In genomic region chr2:196454492-196454891, GRCh38 we compare ENCODE assay signal across 36 cellular contexts.
"Had no signal": no experiment of that assay in that cellular context is flagged by ENCODE, and none has a peak within 500 bp of the region (broad histone marks: within the 10 kb centered on the region; RNA-seq: fewer than 3 reads in every experiment).

No MANE protein-coding gene starts in this region.

- H3K36me3 ChIP-seq: MG63 had no signal

- H3K4me3 ChIP-seq: MG63 had no signal

- DNase-seq: Karpas-422, Kasumi-1, MG63, MM.1S, MV-4-11, NCI-H1048, NCI-H1092, NCI-H1092 treated with DMSO at 0.1 percent for 48 hours, NCI-H1105, NCI-H1105 treated with DMSO at 0.1 percent for 48 hours, NCI-H1417, NCI-H1417 treated with DMSO at 0.1 percent for 48 hours, NCI-H1436, NCI-H1436 treated with DMSO at 0.1 percent for 48 hours, NCI-H146, NCI-H1694, NCI-H1694 treated with DMSO at 0.1 percent for 48 hours, NCI-H187, NCI-H187 treated with DMSO at 0.1 percent for 48 hours, NCI-H1930, NCI-H2029, NCI-H2029 treated with DMSO at 0.1 percent for 48 hours, NCI-H2081, NCI-H2081 treated with DMSO at 0.1 percent for 48 hours, NCI-H2107, NCI-H2171, NCI-H2171 treated with DMSO at 0.1 percent for 48 hours, NCI-H2227 treated with DMSO at 0.1 percent for 48 hours, NCI-H226, NCI-H345, NCI-H446, NCI-H446 treated with DMSO at 0.1 percent for 48 hours, NCI-H510A, NCI-H510A treated with DMSO at 0.1 percent for 48 hours, NCI-H524, NCI-H524 treated with DMSO at 0.1 percent for 48 hours had no signal

- H3K27me3 ChIP-seq: MG63 had no signal
